8 cellular contexts compared by ENCODE assay signal in genomic region chr15:28457396-28457932, GRCh38.
DNase-seq lines count a peak whose midpoint lies in the region; ATAC-seq and FAIRE-seq lines count a peak whose summit lies in the region.
"Not testable (repeated sequence)": the region's sequence is repeated elsewhere in the genome, so short reads cannot be mapped to it uniquely, and the experiment has no call there.

No MANE protein-coding gene starts in this region.

- H3K36me3 Mint-ChIP-seq in activated CD8-positive, alpha-beta memory T cell treated with anti-CD3 and anti-CD28 coated beads, Interleukin-2, amount 10 ng/mL, durations not matched to agents 7 days and 5 days; natural killer cell treated with Interleukin-12 subunit alpha and Interleukin-12 subunit beta and Interleukin-15 and Interleukin-18, amount 100 ng/mL, for 72 hours: not testable (repeated sequence)

- H3K27ac Mint-ChIP-seq in activated CD8-positive, alpha-beta memory T cell treated with anti-CD3 and anti-CD28 coated beads, Interleukin-2, amount 10 ng/mL, durations not matched to agents 7 days and 5 days; natural killer cell treated with Interleukin-12 subunit alpha and Interleukin-12 subunit beta and Interleukin-15 and Interleukin-18, amount 100 ng/mL, for 72 hours: not testable (repeated sequence)

- not testable (repeated sequence) for H3K27ac ChIP-seq in Karpas-422 (ENCODE audit: low read length)

- H3K27me3 ChIP-seq in Karpas-422 (ENCODE audit: low read length): not testable (repeated sequence)

- not testable (repeated sequence) for H4K20me1 ChIP-seq in Karpas-422 (ENCODE audit: insufficient read depth, low read depth, low read length)

- H3K4me1 Mint-ChIP-seq in activated CD8-positive, alpha-beta memory T cell treated with anti-CD3 and anti-CD28 coated beads, Interleukin-2, amount 10 ng/mL, durations not matched to agents 7 days and 5 days; natural killer cell treated with Interleukin-12 subunit alpha and Interleukin-12 subunit beta and Interleukin-15 and Interleukin-18, amount 100 ng/mL, for 72 hours (ENCODE audit: low read depth in 2 of 2): not testable (repeated sequence)

- not testable (repeated sequence) for H3K9me2 ChIP-seq in Karpas-422 (replicated peaks; ENCODE audit: insufficient read depth, low read length)

- H3K4me3 ChIP-seq in Karpas-422 (ENCODE audit: low read length): not testable (repeated sequence)

- not testable (repeated sequence) for H3K4me2 ChIP-seq in Karpas-422 (ENCODE audit: low read depth, low read length, poor library complexity, severe bottlenecking)

- not testable (repeated sequence) for FAIRE-seq in urothelium cell line (lab: Jason Lieb, UNC)

- CTCF ChIA-PET in activated CD8-positive, alpha-beta memory T cell treated with anti-CD3 and anti-CD28 coated beads, Interleukin-2, amount 10 ng/mL, durations not matched to agents 7 days and 5 days (lab: Charles Lee): not testable (repeated sequence)

- H3K9me3 ChIP-seq in Karpas-422 (ENCODE audit: low read length): not testable (repeated sequence)

- not testable (repeated sequence) for H3K9ac ChIP-seq in Karpas-422 (ENCODE audit: low read length)

- not testable (repeated sequence) for H3K4me3 Mint-ChIP-seq in activated CD8-positive, alpha-beta memory T cell treated with anti-CD3 and anti-CD28 coated beads, Interleukin-2, amount 10 ng/mL, durations not matched to agents 7 days and 5 days; natural killer cell treated with Interleukin-12 subunit alpha and Interleukin-12 subunit beta and Interleukin-15 and Interleukin-18, amount 100 ng/mL, for 72 hours

- H3K36me3 ChIP-seq in Karpas-422 (ENCODE audit: insufficient read depth, low read length): not testable (repeated sequence)

- ATAC-seq in activated CD8-positive, alpha-beta memory T cell treated with anti-CD3 and anti-CD28 coated beads, Interleukin-2, amount 10 ng/mL, durations not matched to agents 7 days and 5 days; left cardiac atrium; natural killer cell treated with Interleukin-12 subunit alpha and Interleukin-12 subunit beta and Interleukin-15 and Interleukin-18, amount 100 ng/mL, for 72 hours: not testable (repeated sequence)

- intact Hi-C loops in left cardiac atrium (cut with DNase I): not testable (repeated sequence)

- H3K27me3 Mint-ChIP-seq in activated CD8-positive, alpha-beta memory T cell treated with anti-CD3 and anti-CD28 coated beads, Interleukin-2, amount 10 ng/mL, durations not matched to agents 7 days and 5 days: peaks cover 27% of the 10 kb centered on the region
- H3K27me3 Mint-ChIP-seq in natural killer cell treated with Interleukin-12 subunit alpha and Interleukin-12 subunit beta and Interleukin-15 and Interleukin-18, amount 100 ng/mL, for 72 hours: peaks cover 25% of the 10 kb centered on the region in 2 donors

- not testable (repeated sequence) for H3K79me2 ChIP-seq in Karpas-422 (ENCODE audit: low read length)

- not testable (repeated sequence) for H2AFZ ChIP-seq in Karpas-422 (ENCODE audit: low read length)

- DNase-seq in Daoy (ENCODE audit: low read depth) (peak; percentile 7), Karpas-422 (peak; percentile 11), ecto neural progenitor cell (ENCODE audit: low spot score) (peak; percentile 49), left cardiac atrium (peak; percentile 15), renal cortical epithelial cell (ENCODE audit: low read depth) (peak; percentile 11), urothelium cell line (ENCODE audit: low spot score) (peak; percentile 1)
- DNase-seq in activated CD8-positive, alpha-beta memory T cell treated with anti-CD3 and anti-CD28 coated beads, Interleukin-2, amount 10 ng/mL, durations not matched to agents 7 days and 5 days: peak; percentile 40
- peak; percentile 66 for DNase-seq in natural killer cell treated with Interleukin-12 subunit alpha and Interleukin-12 subunit beta and Interleukin-15 and Interleukin-18, amount 100 ng/mL, for 72 hours (ENCODE audit: low spot score)

- H3K9me3 Mint-ChIP-seq in activated CD8-positive, alpha-beta memory T cell treated with anti-CD3 and anti-CD28 coated beads, Interleukin-2, amount 10 ng/mL, durations not matched to agents 7 days and 5 days (ENCODE audit: low read depth); natural killer cell treated with Interleukin-12 subunit alpha and Interleukin-12 subunit beta and Interleukin-15 and Interleukin-18, amount 100 ng/mL, for 72 hours: not testable (repeated sequence)

- not testable (repeated sequence) for H3K4me1 ChIP-seq in Karpas-422 (ENCODE audit: low read length)

Comparison
In these comparisons a context has a peak if more than half of its experiments do, and no peak if none do; other contexts are left out.
1. DNase-seq: peak in every context shown above with its lines; median percentile 66 in natural killer cell treated with Interleukin-12 subunit alpha and Interleukin-12 subunit beta and Interleukin-15 and Interleukin-18, amount 100 ng/mL, for 72 hours; 49 in ecto neural progenitor cell; 40 in activated CD8-positive, alpha-beta memory T cell treated with anti-CD3 and anti-CD28 coated beads, Interleukin-2, amount 10 ng/mL, durations not matched to agents 7 days and 5 days; 15 in left cardiac atrium; 11 in Karpas-422; 11 in renal cortical epithelial cell; 7 in Daoy; 1 in urothelium cell line.